Comparison of ENCODE assay signal across 1 cellular context in the genomic region with DNA sequence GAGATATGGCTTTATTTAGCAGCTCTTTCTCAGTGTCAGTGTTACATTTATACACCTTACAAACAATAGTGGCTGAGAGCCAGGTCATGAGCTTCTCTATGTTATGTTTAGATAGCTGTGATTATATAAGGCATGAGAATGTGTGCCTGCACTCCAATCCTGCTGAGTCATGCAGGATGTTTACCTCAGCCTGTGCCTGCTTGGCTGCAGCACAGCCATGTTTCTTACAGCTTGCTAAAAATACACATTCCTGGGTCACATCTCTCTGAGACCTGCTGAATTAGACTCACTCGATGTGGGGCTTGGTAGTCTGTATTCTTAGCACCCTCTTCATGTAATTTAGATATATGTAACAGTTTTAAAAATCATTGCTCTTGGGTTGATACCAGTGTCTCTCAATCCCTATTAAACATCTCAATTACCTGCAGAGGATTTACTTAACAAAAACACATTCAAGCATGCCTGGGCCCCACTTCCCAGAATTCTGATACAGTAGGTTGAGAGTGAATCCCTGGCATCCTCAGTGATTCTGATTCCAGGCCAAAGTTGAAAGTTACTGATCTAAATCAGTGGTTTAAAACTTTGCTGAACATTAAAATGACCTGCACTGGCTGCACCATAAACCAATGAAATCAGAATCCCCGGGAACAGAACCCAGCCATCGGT.
TF ChIP-seq lines count a peak whose summit lies in the region.

No MANE protein-coding gene starts in this region.

TF ChIP-seq in K562, 482 proteins besides CTCF, POLR2A, EP300 and RAD21 (continued from another document and continues in another):
- no peak for TF ChIP-seq BCLAF1 (IDR thresholded peaks at IDR 0.05; ENCODE audit: borderline replicate concordance in 1 of 2, control insufficient read depth in 1 of 2, low read depth in 2 of 2, low read length in 1 of 2)
- no peak for TF ChIP-seq E2F5 (CRISPR knock-in tag; IDR thresholded peaks at IDR 0.05)
- TF ChIP-seq ZNF644 (tag; IDR thresholded peaks at IDR 0.05; ENCODE audit: low read depth): peak; percentile 98
- peak; percentile 90 for TF ChIP-seq SMAD4 (CRISPR knock-in tag; conservative IDR thresholded peaks at IDR 0.05)
- no peak for TF ChIP-seq BRF1 (IDR thresholded peaks at IDR 0.05; ENCODE audit: borderline replicate concordance, extremely low read depth, insufficient read length)
- no peak for TF ChIP-seq HNRNPLL (IDR thresholded peaks at IDR 0.05; ENCODE audit: low read depth, low read length, poor library complexity, severe bottlenecking)
- TF ChIP-seq STAT5B (CRISPR knock-in tag; IDR thresholded peaks at IDR 0.05): no peak
- TF ChIP-seq NCOA1 (IDR thresholded peaks at IDR 0.05; ENCODE audit: low read depth): no peak
- TF ChIP-seq RBFOX2 (IDR thresholded peaks at IDR 0.05; ENCODE audit: low read depth, low read length): no peak
- TF ChIP-seq AFF1 (IDR thresholded peaks at IDR 0.05; ENCODE audit: low read depth in 1 of 2, partially characterized antibody in 2 of 2): no peak
- TF ChIP-seq ZC3H8 (IDR thresholded peaks at IDR 0.05): no peak
- TF ChIP-seq RNF2 (IDR thresholded peaks at IDR 0.05): no peak
- TF ChIP-seq RBM22 (IDR thresholded peaks at IDR 0.05; ENCODE audit: low read depth, low read length, poor library complexity, severe bottlenecking): no peak
- TF ChIP-seq ZSCAN32 (CRISPR knock-in tag; IDR thresholded peaks at IDR 0.05): no peak
- TF ChIP-seq SRSF7 (optimal IDR thresholded peaks at IDR 0.05; ENCODE audit: low read depth, low read length): no peak
- peak; percentile 96 for TF ChIP-seq PYGO2 (tag; IDR thresholded peaks at IDR 0.05)
- peak; percentile 84 for TF ChIP-seq MAFK (IDR thresholded peaks at IDR 0.05; ENCODE audit: low read length)
- peak; percentile 88 for TF ChIP-seq MAFF (IDR thresholded peaks at IDR 0.05; ENCODE audit: low read length)
- TF ChIP-seq CREB3L1 (IDR thresholded peaks at IDR 0.05; ENCODE audit: borderline replicate concordance, low read depth): no peak
- TF ChIP-seq NFXL1 (CRISPR knock-in tag; IDR thresholded peaks at IDR 0.05): peak; percentile 85; the same call in 1 of the 2 replicates
- TF ChIP-seq NCOR1 (IDR thresholded peaks at IDR 0.05): peak; percentile 35; the same call in 1 of the 2 replicates
- TF ChIP-seq PHF21A (IDR thresholded peaks at IDR 0.05; ENCODE audit: borderline replicate concordance, low read depth): no peak
- no peak for TF ChIP-seq GATAD2B (IDR thresholded peaks at IDR 0.05; ENCODE audit: borderline replicate concordance)
- TF ChIP-seq SMARCA5 (IDR thresholded peaks at IDR 0.05): no peak
- no peak for TF ChIP-seq HOXB6 (CRISPR knock-in tag; IDR thresholded peaks at IDR 0.05; ENCODE audit: borderline replicate concordance)
- TF ChIP-seq CCAR2 (IDR thresholded peaks at IDR 0.05; ENCODE audit: low read depth, low read length): no peak
- TF ChIP-seq PHTF2 (CRISPR knock-in tag; IDR thresholded peaks at IDR 0.05): no peak
- TF ChIP-seq PURB (CRISPR knock-in tag; IDR thresholded peaks at IDR 0.05; ENCODE audit: low read depth): no peak
- TF ChIP-seq ZNF41 (CRISPR knock-in tag; conservative IDR thresholded peaks at IDR 0.05): peak; percentile 85
- TF ChIP-seq, protein P1, sequence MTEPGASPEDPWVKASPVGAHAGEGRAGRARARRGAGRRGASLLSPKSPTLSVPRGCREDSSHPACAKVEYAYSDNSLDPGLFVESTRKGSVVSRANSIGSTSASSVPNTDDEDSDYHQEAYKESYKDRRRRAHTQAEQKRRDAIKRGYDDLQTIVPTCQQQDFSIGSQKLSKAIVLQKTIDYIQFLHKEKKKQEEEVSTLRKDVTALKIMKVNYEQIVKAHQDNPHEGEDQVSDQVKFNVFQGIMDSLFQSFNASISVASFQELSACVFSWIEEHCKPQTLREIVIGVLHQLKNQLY (CRISPR knock-in tag; conservative IDR thresholded peaks at IDR 0.05): no peak
- TF ChIP-seq BCOR (IDR thresholded peaks at IDR 0.05): no peak
- TF ChIP-seq BHLHE40 (IDR thresholded peaks at IDR 0.05; ENCODE audit: low read length): no peak
- no peak for TF ChIP-seq NRF1 (conservative IDR thresholded peaks at IDR 0.05 in 1 of 2, IDR thresholded peaks at IDR 0.05 in 1 of 2)
- TF ChIP-seq PCBP1 (IDR thresholded peaks at IDR 0.05; ENCODE audit: low read depth, low read length, poor library complexity, severe bottlenecking): no peak
- TF ChIP-seq SRSF3 (IDR thresholded peaks at IDR 0.05; ENCODE audit: insufficient read depth, low read length): no peak
- TF ChIP-seq ZNF124 (CRISPR knock-in tag; IDR thresholded peaks at IDR 0.05): no peak
- TF ChIP-seq, protein P2, sequence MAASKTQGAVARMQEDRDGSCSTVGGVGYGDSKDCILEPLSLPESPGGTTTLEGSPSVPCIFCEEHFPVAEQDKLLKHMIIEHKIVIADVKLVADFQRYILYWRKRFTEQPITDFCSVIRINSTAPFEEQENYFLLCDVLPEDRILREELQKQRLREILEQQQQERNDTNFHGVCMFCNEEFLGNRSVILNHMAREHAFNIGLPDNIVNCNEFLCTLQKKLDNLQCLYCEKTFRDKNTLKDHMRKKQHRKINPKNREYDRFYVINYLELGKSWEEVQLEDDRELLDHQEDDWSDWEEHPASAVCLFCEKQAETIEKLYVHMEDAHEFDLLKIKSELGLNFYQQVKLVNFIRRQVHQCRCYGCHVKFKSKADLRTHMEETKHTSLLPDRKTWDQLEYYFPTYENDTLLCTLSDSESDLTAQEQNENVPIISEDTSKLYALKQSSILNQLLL (CRISPR knock-in tag; IDR thresholded peaks at IDR 0.05; ENCODE audit: borderline replicate concordance): no peak
- TF ChIP-seq EHMT2 (IDR thresholded peaks at IDR 0.05): no peak
- TF ChIP-seq, protein P3, sequence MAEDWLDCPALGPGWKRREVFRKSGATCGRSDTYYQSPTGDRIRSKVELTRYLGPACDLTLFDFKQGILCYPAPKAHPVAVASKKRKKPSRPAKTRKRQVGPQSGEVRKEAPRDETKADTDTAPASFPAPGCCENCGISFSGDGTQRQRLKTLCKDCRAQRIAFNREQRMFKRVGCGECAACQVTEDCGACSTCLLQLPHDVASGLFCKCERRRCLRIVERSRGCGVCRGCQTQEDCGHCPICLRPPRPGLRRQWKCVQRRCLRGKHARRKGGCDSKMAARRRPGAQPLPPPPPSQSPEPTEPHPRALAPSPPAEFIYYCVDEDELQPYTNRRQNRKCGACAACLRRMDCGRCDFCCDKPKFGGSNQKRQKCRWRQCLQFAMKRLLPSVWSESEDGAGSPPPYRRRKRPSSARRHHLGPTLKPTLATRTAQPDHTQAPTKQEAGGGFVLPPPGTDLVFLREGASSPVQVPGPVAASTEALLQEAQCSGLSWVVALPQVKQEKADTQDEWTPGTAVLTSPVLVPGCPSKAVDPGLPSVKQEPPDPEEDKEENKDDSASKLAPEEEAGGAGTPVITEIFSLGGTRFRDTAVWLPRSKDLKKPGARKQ (CRISPR knock-in tag; IDR thresholded peaks at IDR 0.05): no peak
- TF ChIP-seq ELF1 (tag; IDR thresholded peaks at IDR 0.05): no peak
- TF ChIP-seq GTF2E2 (tag; IDR thresholded peaks at IDR 0.05): no peak
- TF ChIP-seq SMAD3 (CRISPR knock-in tag; conservative IDR thresholded peaks at IDR 0.05): peak; percentile 95
- TF ChIP-seq, protein P4, sequence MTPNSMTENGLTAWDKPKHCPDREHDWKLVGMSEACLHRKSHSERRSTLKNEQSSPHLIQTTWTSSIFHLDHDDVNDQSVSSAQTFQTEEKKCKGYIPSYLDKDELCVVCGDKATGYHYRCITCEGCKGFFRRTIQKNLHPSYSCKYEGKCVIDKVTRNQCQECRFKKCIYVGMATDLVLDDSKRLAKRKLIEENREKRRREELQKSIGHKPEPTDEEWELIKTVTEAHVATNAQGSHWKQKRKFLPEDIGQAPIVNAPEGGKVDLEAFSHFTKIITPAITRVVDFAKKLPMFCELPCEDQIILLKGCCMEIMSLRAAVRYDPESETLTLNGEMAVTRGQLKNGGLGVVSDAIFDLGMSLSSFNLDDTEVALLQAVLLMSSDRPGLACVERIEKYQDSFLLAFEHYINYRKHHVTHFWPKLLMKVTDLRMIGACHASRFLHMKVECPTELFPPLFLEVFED (CRISPR knock-in tag; conservative IDR thresholded peaks at IDR 0.05): peak; percentile 81; the same call in 1 of the 2 replicates
- peak; percentile 32 for TF ChIP-seq NUFIP1 (IDR thresholded peaks at IDR 0.05; ENCODE audit: partially characterized antibody)
- TF ChIP-seq BACH1 (tag; IDR thresholded peaks at IDR 0.05): peak; percentile 98
- TF ChIP-seq, protein P5, sequence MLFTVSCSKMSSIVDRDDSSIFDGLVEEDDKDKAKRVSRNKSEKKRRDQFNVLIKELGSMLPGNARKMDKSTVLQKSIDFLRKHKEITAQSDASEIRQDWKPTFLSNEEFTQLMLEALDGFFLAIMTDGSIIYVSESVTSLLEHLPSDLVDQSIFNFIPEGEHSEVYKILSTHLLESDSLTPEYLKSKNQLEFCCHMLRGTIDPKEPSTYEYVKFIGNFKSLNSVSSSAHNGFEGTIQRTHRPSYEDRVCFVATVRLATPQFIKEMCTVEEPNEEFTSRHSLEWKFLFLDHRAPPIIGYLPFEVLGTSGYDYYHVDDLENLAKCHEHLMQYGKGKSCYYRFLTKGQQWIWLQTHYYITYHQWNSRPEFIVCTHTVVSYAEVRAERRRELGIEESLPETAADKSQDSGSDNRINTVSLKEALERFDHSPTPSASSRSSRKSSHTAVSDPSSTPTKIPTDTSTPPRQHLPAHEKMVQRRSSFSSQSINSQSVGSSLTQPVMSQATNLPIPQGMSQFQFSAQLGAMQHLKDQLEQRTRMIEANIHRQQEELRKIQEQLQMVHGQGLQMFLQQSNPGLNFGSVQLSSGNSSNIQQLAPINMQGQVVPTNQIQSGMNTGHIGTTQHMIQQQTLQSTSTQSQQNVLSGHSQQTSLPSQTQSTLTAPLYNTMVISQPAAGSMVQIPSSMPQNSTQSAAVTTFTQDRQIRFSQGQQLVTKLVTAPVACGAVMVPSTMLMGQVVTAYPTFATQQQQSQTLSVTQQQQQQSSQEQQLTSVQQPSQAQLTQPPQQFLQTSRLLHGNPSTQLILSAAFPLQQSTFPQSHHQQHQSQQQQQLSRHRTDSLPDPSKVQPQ (CRISPR knock-in tag; IDR thresholded peaks at IDR 0.05; ENCODE audit: borderline replicate concordance): no peak
